Comparison of ENCODE assay signal across 1 cellular context in genomic region chr3:178532414-178532813, GRCh38.
TF ChIP-seq lines count a peak whose summit lies in the region.

No MANE protein-coding gene starts in this region.

TF ChIP-seq in GM12878, 131 proteins besides CTCF, POLR2A, EP300 and RAD21 (continued from another document and continues in another):
- no peak for TF ChIP-seq ZBTB4 (CRISPR knock-in tag; IDR thresholded peaks at IDR 0.05)
- TF ChIP-seq MYB (IDR thresholded peaks at IDR 0.05; ENCODE audit: borderline replicate concordance, low read depth, low read length) = no peak
- TF ChIP-seq CHD4 (IDR thresholded peaks at IDR 0.05) = no peak
- peak in 1 of 2 experiments; percentile 25; a peak in 1 of 4 replicates for TF ChIP-seq ETV6 (conservative IDR thresholded peaks at IDR 0.05 in 1 of 2, IDR thresholded peaks at IDR 0.05 in 1 of 2; ENCODE audit: borderline replicate concordance in 1 of 2, low read depth in 1 of 2)
- TF ChIP-seq ZNF687 (IDR thresholded peaks at IDR 0.05) = no peak
- no peak for TF ChIP-seq RCOR1 (conservative IDR thresholded peaks at IDR 0.05; ENCODE audit: low read depth, low read length)
- no peak for TF ChIP-seq ZZZ3 (IDR thresholded peaks at IDR 0.05; ENCODE audit: control insufficient read depth, insufficient read length, low read depth)
- TF ChIP-seq PRDM15 (CRISPR knock-in tag; IDR thresholded peaks at IDR 0.05) = no peak
- TF ChIP-seq, protein P1, sequence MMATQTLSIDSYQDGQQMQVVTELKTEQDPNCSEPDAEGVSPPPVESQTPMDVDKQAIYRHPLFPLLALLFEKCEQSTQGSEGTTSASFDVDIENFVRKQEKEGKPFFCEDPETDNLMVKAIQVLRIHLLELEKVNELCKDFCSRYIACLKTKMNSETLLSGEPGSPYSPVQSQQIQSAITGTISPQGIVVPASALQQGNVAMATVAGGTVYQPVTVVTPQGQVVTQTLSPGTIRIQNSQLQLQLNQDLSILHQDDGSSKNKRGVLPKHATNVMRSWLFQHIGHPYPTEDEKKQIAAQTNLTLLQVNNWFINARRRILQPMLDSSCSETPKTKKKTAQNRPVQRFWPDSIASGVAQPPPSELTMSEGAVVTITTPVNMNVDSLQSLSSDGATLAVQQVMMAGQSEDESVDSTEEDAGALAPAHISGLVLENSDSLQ (IDR thresholded peaks at IDR 0.05) = no peak
- peak; percentile 68; the same call in 1 of the 2 replicates for TF ChIP-seq BCL11A (IDR thresholded peaks at IDR 0.05; ENCODE audit: low read depth, low read length)
- TF ChIP-seq RUNX3 (IDR thresholded peaks at IDR 0.05; ENCODE audit: low read length) = peak; percentile 60
- TF ChIP-seq IRF4 (IDR thresholded peaks at IDR 0.05; ENCODE audit: low read depth, low read length) = peak; percentile 58; the same call in 1 of the 2 replicates
- TF ChIP-seq, protein P2, sequence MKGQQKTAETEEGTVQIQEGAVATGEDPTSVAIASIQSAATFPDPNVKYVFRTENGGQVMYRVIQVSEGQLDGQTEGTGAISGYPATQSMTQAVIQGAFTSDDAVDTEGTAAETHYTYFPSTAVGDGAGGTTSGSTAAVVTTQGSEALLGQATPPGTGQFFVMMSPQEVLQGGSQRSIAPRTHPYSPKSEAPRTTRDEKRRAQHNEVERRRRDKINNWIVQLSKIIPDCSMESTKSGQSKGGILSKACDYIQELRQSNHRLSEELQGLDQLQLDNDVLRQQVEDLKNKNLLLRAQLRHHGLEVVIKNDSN (IDR thresholded peaks at IDR 0.05; ENCODE audit: borderline replicate concordance, extremely low read length, insufficient read depth, low read depth, low read length) = no peak
- TF ChIP-seq PAX5 (IDR thresholded peaks at IDR 0.05; ENCODE audit: borderline replicate concordance, low read depth, low read length) = no peak
- peak; percentile 30; the same call in 1 of the 2 replicates for TF ChIP-seq RELB (IDR thresholded peaks at IDR 0.05; ENCODE audit: low read depth)
- TF ChIP-seq ZNF622 (IDR thresholded peaks at IDR 0.05) = no peak
- no peak for TF ChIP-seq NRF1 (conservative IDR thresholded peaks at IDR 0.05; ENCODE audit: low read depth, low read length)
- no peak for TF ChIP-seq GATAD2B (conservative IDR thresholded peaks at IDR 0.05; ENCODE audit: low read depth)
- peak; percentile 44 to 61; a peak in 2 of 4 replicates for TF ChIP-seq BHLHE40 (IDR thresholded peaks at IDR 0.05; ENCODE audit: borderline replicate concordance in 1 of 2, low read depth in 2 of 2, low read length in 1 of 2)
- TF ChIP-seq E2F8 (IDR thresholded peaks at IDR 0.05; ENCODE audit: low read depth, partially characterized antibody) = no peak
- TF ChIP-seq, protein P3, sequence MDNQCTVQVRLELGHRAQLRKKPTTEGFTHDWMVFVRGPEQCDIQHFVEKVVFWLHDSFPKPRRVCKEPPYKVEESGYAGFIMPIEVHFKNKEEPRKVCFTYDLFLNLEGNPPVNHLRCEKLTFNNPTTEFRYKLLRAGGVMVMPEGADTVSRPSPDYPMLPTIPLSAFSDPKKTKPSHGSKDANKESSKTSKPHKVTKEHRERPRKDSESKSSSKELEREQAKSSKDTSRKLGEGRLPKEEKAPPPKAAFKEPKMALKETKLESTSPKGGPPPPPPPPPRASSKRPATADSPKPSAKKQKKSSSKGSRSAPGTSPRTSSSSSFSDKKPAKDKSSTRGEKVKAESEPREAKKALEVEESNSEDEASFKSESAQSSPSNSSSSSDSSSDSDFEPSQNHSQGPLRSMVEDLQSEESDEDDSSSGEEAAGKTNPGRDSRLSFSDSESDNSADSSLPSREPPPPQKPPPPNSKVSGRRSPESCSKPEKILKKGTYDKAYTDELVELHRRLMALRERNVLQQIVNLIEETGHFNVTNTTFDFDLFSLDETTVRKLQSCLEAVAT (IDR thresholded peaks at IDR 0.05) = no peak
- TF ChIP-seq CBFB (IDR thresholded peaks at IDR 0.05; ENCODE audit: low read depth) = no peak
- TF ChIP-seq, protein P4, sequence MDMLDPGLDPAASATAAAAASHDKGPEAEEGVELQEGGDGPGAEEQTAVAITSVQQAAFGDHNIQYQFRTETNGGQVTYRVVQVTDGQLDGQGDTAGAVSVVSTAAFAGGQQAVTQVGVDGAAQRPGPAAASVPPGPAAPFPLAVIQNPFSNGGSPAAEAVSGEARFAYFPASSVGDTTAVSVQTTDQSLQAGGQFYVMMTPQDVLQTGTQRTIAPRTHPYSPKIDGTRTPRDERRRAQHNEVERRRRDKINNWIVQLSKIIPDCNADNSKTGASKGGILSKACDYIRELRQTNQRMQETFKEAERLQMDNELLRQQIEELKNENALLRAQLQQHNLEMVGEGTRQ (IDR thresholded peaks at IDR 0.05; ENCODE audit: borderline replicate concordance, low read depth, low read length) = no peak
- TF ChIP-seq, protein P5, sequence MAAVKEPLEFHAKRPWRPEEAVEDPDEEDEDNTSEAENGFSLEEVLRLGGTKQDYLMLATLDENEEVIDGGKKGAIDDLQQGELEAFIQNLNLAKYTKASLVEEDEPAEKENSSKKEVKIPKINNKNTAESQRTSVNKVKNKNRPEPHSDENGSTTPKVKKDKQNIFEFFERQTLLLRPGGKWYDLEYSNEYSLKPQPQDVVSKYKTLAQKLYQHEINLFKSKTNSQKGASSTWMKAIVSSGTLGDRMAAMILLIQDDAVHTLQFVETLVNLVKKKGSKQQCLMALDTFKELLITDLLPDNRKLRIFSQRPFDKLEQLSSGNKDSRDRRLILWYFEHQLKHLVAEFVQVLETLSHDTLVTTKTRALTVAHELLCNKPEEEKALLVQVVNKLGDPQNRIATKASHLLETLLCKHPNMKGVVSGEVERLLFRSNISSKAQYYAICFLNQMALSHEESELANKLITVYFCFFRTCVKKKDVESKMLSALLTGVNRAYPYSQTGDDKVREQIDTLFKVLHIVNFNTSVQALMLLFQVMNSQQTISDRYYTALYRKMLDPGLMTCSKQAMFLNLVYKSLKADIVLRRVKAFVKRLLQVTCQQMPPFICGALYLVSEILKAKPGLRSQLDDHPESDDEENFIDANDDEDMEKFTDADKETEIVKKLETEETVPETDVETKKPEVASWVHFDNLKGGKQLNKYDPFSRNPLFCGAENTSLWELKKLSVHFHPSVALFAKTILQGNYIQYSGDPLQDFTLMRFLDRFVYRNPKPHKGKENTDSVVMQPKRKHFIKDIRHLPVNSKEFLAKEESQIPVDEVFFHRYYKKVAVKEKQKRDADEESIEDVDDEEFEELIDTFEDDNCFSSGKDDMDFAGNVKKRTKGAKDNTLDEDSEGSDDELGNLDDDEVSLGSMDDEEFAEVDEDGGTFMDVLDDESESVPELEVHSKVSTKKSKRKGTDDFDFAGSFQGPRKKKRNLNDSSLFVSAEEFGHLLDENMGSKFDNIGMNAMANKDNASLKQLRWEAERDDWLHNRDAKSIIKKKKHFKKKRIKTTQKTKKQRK (IDR thresholded peaks at IDR 0.05; ENCODE audit: low read depth, low read length) = no peak
- 0 out of 2 replicates have a peak, but pooled peaks have one; percentile 1 for TF ChIP-seq SMARCA5 (IDR thresholded peaks at IDR 0.05)
- no peak for TF ChIP-seq STAT3 (IDR thresholded peaks at IDR 0.05; ENCODE audit: low read depth, low read length)
- peak; percentile 93 for TF ChIP-seq DPF2 (IDR thresholded peaks at IDR 0.05)
- no peak for TF ChIP-seq LARP7 (IDR thresholded peaks at IDR 0.05)
